Comparison of ENCODE assay signal across 8 cellular contexts in genomic region chr1:247118946-247119446, GRCh38. TPM values are rescaled to one million over a fixed set of nuclear protein-coding genes. Genes with fewer than 3 reads are reported as not detected.
DNase-seq lines count a peak whose midpoint lies in the region; ATAC-seq and TF ChIP-seq lines count a peak whose summit lies in the region.

No MANE protein-coding gene starts in this region.

- TF ChIP-seq CTCF in chondrocyte (IDR thresholded peaks at IDR 0.05) (peak; percentile 40), transverse colon (IDR thresholded peaks at IDR 0.05) (no peak)

- H3K36me3 Mint-ChIP-seq in activated CD4-positive, alpha-beta memory T cell treated with anti-CD3 and anti-CD28 coated beads for 36 hours, result no peaks in the 10 kb centered on the region
- H3K36me3 Mint-ChIP-seq in activated CD4-positive, alpha-beta memory T cell treated with anti-CD3 and anti-CD28 coated beads, Interleukin-2, amount 10 ng/mL, durations not matched to agents 7 days and 5 days (ENCODE audit: low read depth), result no peaks in the 10 kb centered on the region
- no peaks in the 10 kb centered on the region for H3K36me3 Mint-ChIP-seq in chondrocyte (ENCODE audit: low read depth)
- H3K36me3 Mint-ChIP-seq in stimulated activated memory B cell treated with anti-CD40 and anti-IgM and Interleukin-4, amounts not matched to agents 10 μg/mL and 1 μg/mL and 100 μg/mL, for 72 hours, result no peaks in the 10 kb centered on the region

- H3K4me3 Mint-ChIP-seq in activated CD4-positive, alpha-beta memory T cell treated with anti-CD3 and anti-CD28 coated beads for 36 hours, result no peak overlapping the region
- H3K4me3 Mint-ChIP-seq in activated CD4-positive, alpha-beta memory T cell treated with anti-CD3 and anti-CD28 coated beads, Interleukin-2, amount 10 ng/mL, durations not matched to agents 7 days and 5 days, result no peak overlapping the region
- H3K4me3 Mint-ChIP-seq in chondrocyte (ENCODE audit: unreplicated experiment), result no peak overlapping the region
- H3K4me3 Mint-ChIP-seq in stimulated activated memory B cell treated with anti-CD40 and anti-IgM and Interleukin-4, amounts not matched to agents 10 μg/mL and 1 μg/mL and 100 μg/mL, for 72 hours, result no peak overlapping the region

- ATAC-seq in stimulated activated memory B cell treated with anti-CD40 and anti-IgM and Interleukin-4, amounts not matched to agents 10 μg/mL and 1 μg/mL and 100 μg/mL, for 72 hours, result peak; percentile 14
- no peak for ATAC-seq in HG03342 (IDR thresholded peaks at IDR 0.05; ENCODE audit: unreplicated experiment)

- intact Hi-C loops in activated CD4-positive, alpha-beta memory T cell treated with anti-CD3 and anti-CD28 coated beads for 36 hours (cut with micrococcal nuclease), result no loop called here
- intact Hi-C loops in transverse colon (cut with DNase I; ENCODE audit: low total_unique reads), result no loop called here

- H3K27ac Mint-ChIP-seq in activated CD4-positive, alpha-beta memory T cell treated with anti-CD3 and anti-CD28 coated beads for 36 hours, result no peak overlapping the region
- H3K27ac Mint-ChIP-seq in activated CD4-positive, alpha-beta memory T cell treated with anti-CD3 and anti-CD28 coated beads, Interleukin-2, amount 10 ng/mL, durations not matched to agents 7 days and 5 days, result no peak overlapping the region
- H3K27ac Mint-ChIP-seq in chondrocyte (ENCODE audit: unreplicated experiment), result no peak overlapping the region
- H3K27ac Mint-ChIP-seq in stimulated activated memory B cell treated with anti-CD40 and anti-IgM and Interleukin-4, amounts not matched to agents 10 μg/mL and 1 μg/mL and 100 μg/mL, for 72 hours, result no peak overlapping the region

- H3K4me1 Mint-ChIP-seq in activated CD4-positive, alpha-beta memory T cell treated with anti-CD3 and anti-CD28 coated beads for 36 hours (ENCODE audit: low read depth), result no peaks in the 10 kb centered on the region
- H3K4me1 Mint-ChIP-seq in activated CD4-positive, alpha-beta memory T cell treated with anti-CD3 and anti-CD28 coated beads, Interleukin-2, amount 10 ng/mL, durations not matched to agents 7 days and 5 days, result no peaks in the 10 kb centered on the region
- peaks cover 3% of the 10 kb centered on the region for H3K4me1 Mint-ChIP-seq in chondrocyte (ENCODE audit: low read depth)
- no peaks in the 10 kb centered on the region for H3K4me1 Mint-ChIP-seq in stimulated activated memory B cell treated with anti-CD40 and anti-IgM and Interleukin-4, amounts not matched to agents 10 μg/mL and 1 μg/mL and 100 μg/mL, for 72 hours

- peaks cover 4% of the 10 kb centered on the region for H3K27me3 Mint-ChIP-seq in activated CD4-positive, alpha-beta memory T cell treated with anti-CD3 and anti-CD28 coated beads for 36 hours
- H3K27me3 Mint-ChIP-seq in activated CD4-positive, alpha-beta memory T cell treated with anti-CD3 and anti-CD28 coated beads, Interleukin-2, amount 10 ng/mL, durations not matched to agents 7 days and 5 days, result no peaks in the 10 kb centered on the region
- no peaks in the 10 kb centered on the region for H3K27me3 Mint-ChIP-seq in chondrocyte (ENCODE audit: low read depth)
- H3K27me3 Mint-ChIP-seq in stimulated activated memory B cell treated with anti-CD40 and anti-IgM and Interleukin-4, amounts not matched to agents 10 μg/mL and 1 μg/mL and 100 μg/mL, for 72 hours, result peaks cover 9% of the 10 kb centered on the region

- TF ChIP-seq EP300 in transverse colon (IDR thresholded peaks at IDR 0.05; ENCODE audit: low read depth), result no peak

- H3K9me3 Mint-ChIP-seq in activated CD4-positive, alpha-beta memory T cell treated with anti-CD3 and anti-CD28 coated beads for 36 hours, result no peaks in the 10 kb centered on the region
- H3K9me3 Mint-ChIP-seq in activated CD4-positive, alpha-beta memory T cell treated with anti-CD3 and anti-CD28 coated beads, Interleukin-2, amount 10 ng/mL, durations not matched to agents 7 days and 5 days, result peaks cover 6% of the 10 kb centered on the region
- H3K9me3 Mint-ChIP-seq in chondrocyte (ENCODE audit: low read depth), result no peaks in the 10 kb centered on the region
- peaks cover 3% of the 10 kb centered on the region for H3K9me3 Mint-ChIP-seq in stimulated activated memory B cell treated with anti-CD40 and anti-IgM and Interleukin-4, amounts not matched to agents 10 μg/mL and 1 μg/mL and 100 μg/mL, for 72 hours

- H3K27me3 ChIP-seq in transverse colon, result no peaks in the 10 kb centered on the region

- in situ Hi-C loops in transverse colon (cut with MboI; ENCODE audit: low pct_ligation_motif_present in 1 of 4, low pct_unique_long_range_greater_than_20kb in 1 of 4, low sequenced_read_pairs in 3 of 4), result no loop called here

- H3K27ac ChIP-seq in transverse colon, result no peak overlapping the region

- CTCF ChIA-PET in activated CD4-positive, alpha-beta memory T cell treated with anti-CD3 and anti-CD28 coated beads for 36 hours (lab: Charles Lee), result interaction anchor here (0.6 kb wide), 1 partner anchor 396 kb away, joined by 3 read pairs; no protein-coding TSS in a partner anchor
- CTCF ChIA-PET in activated CD4-positive, alpha-beta memory T cell treated with anti-CD3 and anti-CD28 coated beads, Interleukin-2, amount 10 ng/mL, durations not matched to agents 7 days and 5 days (lab: Charles Lee), result no interaction called here

- H3K36me3 ChIP-seq in transverse colon, result no peaks in the 10 kb centered on the region

- H3K4me3 ChIP-seq in transverse colon, result no peak overlapping the region

- no peaks in the 10 kb centered on the region for H3K9me3 ChIP-seq in transverse colon

- POLR2A ChIA-PET in activated CD4-positive, alpha-beta memory T cell treated with anti-CD3 and anti-CD28 coated beads for 36 hours (lab: Charles Lee), result no interaction called here
- POLR2A ChIA-PET in activated CD4-positive, alpha-beta memory T cell treated with anti-CD3 and anti-CD28 coated beads, Interleukin-2, amount 10 ng/mL, durations not matched to agents 7 days and 5 days (lab: Charles Lee), result no interaction called here

- H3K4me1 ChIP-seq in transverse colon, result no peaks in the 10 kb centered on the region

- DNase-seq in activated CD4-positive, alpha-beta memory T cell treated with anti-CD3 and anti-CD28 coated beads for 36 hours, result peak; percentile 63
- DNase-seq in activated CD4-positive, alpha-beta memory T cell treated with anti-CD3 and anti-CD28 coated beads, Interleukin-2, amount 10 ng/mL, durations not matched to agents 7 days and 5 days, result no peak
- DNase-seq in NCI-H460 (ENCODE audit: extremely low read depth, low read depth) (peak; percentile 45), chondrocyte (ENCODE audit: low spot score) (no peak), transverse colon (no peak), globus pallidus (ENCODE audit: low spot score) (no peak)

- no peak for TF ChIP-seq POLR2A in transverse colon (IDR thresholded peaks at IDR 0.05)

- 75% methylated on average over 8 of the region's 11 CpGs; no CpG with 5 or more reads in 1 of the 2 donors for WGBS in transverse colon (ENCODE audit: low coverage in 1 of 2), 2 donors

RNA-seq across cellular contexts. Expression of gene ZNF669, which starts 14.8 kb away (rescaled TPM):
- total RNA-seq in activated CD4-positive, alpha-beta memory T cell treated with anti-CD3 and anti-CD28 coated beads for 36 hours, result 1 to 10 TPM; 7.9 to 8.4 TPM
- 10 to 100 TPM; 10.3 to 11.6 TPM for total RNA-seq in activated CD4-positive, alpha-beta memory T cell treated with anti-CD3 and anti-CD28 coated beads, Interleukin-2, amount 10 ng/mL, durations not matched to agents 7 days and 5 days
- 14.1 and 15.3 TPM in 2 replicates for total RNA-seq in NCI-H460 (2014; rRNA removed; shearing (Covaris generic))
- polyA plus RNA-seq in NCI-H460 (2014; cell fraction: nucleus; rRNA removed), result 3.5 and 5.0 TPM in 2 replicates
- total RNA-seq in chondrocyte, result 6.1 to 9.3 TPM (median 8.3 TPM) in 3 replicates
- total RNA-seq in transverse colon, result 10 to 100 TPM in 1 of 4 donors, 1 to 10 TPM in 3; 2.4 to 26.2 (median 4.9) TPM

RNA-seq across cellular contexts. Expression of gene ZNF670, which starts 40.4 kb away (rescaled TPM):
- total RNA-seq in activated CD4-positive, alpha-beta memory T cell treated with anti-CD3 and anti-CD28 coated beads for 36 hours, result 1 to 10 TPM; 3.9 to 4.5 TPM
- 1 to 10 TPM; 1.4 TPM for total RNA-seq in activated CD4-positive, alpha-beta memory T cell treated with anti-CD3 and anti-CD28 coated beads, Interleukin-2, amount 10 ng/mL, durations not matched to agents 7 days and 5 days
- total RNA-seq in NCI-H460 (2014; rRNA removed; shearing (Covaris generic)), result 8.0 and 8.1 TPM in 2 replicates
- polyA plus RNA-seq in NCI-H460 (2014; cell fraction: nucleus; rRNA removed), result 3.2 and 5.1 TPM in 2 replicates
- total RNA-seq in chondrocyte (2.3 to 3.6 TPM (median 2.7 TPM) in 3 replicates), transverse colon (1 to 10 TPM; 1.9 to 4.6 (median 2.6) TPM)

RNA-seq across cellular contexts. Expression of gene ZNF124, which starts 52.8 kb away (rescaled TPM):
- 10 to 100 TPM; 10.8 to 11.8 TPM for total RNA-seq in activated CD4-positive, alpha-beta memory T cell treated with anti-CD3 and anti-CD28 coated beads for 36 hours
- 10 to 100 TPM; 12.3 to 14.6 TPM for total RNA-seq in activated CD4-positive, alpha-beta memory T cell treated with anti-CD3 and anti-CD28 coated beads, Interleukin-2, amount 10 ng/mL, durations not matched to agents 7 days and 5 days
- total RNA-seq in NCI-H460 (2014; rRNA removed; shearing (Covaris generic)), result 54.2 and 57.3 TPM in 2 replicates
- 9.0 and 15.9 TPM in 2 replicates for polyA plus RNA-seq in NCI-H460 (2014; cell fraction: nucleus; rRNA removed)
- total RNA-seq in chondrocyte (17.0 to 19.3 TPM (median 18.4 TPM) in 3 replicates), transverse colon (10 to 100 TPM; 27.5 to 61.1 (median 41.5) TPM)

Comparison
In these comparisons a context has a peak if more than half of its experiments do, and no peak if none do; other contexts are left out.
1. DNase-seq: peak in activated CD4-positive, alpha-beta memory T cell treated with anti-CD3 and anti-CD28 coated beads for 36 hours (single experiment) and NCI-H460 (single experiment); none in activated CD4-positive, alpha-beta memory T cell treated with anti-CD3 and anti-CD28 coated beads, Interleukin-2, amount 10 ng/mL, durations not matched to agents 7 days and 5 days (single experiment), chondrocyte (single experiment), transverse colon (single experiment) and globus pallidus (single experiment).